In genomic region chr2:26754972-26755670, GRCh38 we compare ENCODE assay signal across 18 cellular contexts. TPM values are rescaled to one million over a fixed set of nuclear protein-coding genes. Genes with fewer than 3 reads are reported as not detected.
DNase-seq lines count a peak whose midpoint lies in the region; ATAC-seq and TF ChIP-seq lines count a peak whose summit lies in the region.
"Had no signal": no experiment of that assay in that cellular context is flagged by ENCODE, and none has a peak within 500 bp of the region (broad histone marks: within the 10 kb centered on the region; RNA-seq: fewer than 3 reads in every experiment).

No MANE protein-coding gene starts in this region.

- no peak overlapping the region for H3K27ac Mint-ChIP-seq in memory B cell
- H3K27ac Mint-ChIP-seq: IgD-negative memory B cell had no signal

- peak overlapping the region; percentile 73 for H3K27ac ChIP-seq in HUES48 (ENCODE audit: low read depth, low read length)
- H3K27ac ChIP-seq in aorta (ENCODE audit: low read depth in 1 of 2, low read length in 2 of 2), result no peak overlapping the region
- H3K27ac ChIP-seq: C4-2B, heart left ventricle had no signal

- intact Hi-C loops in aorta (cut with DNase I), result no loop called here

- TF ChIP-seq CTCF in GM10248 (IDR thresholded peaks at IDR 0.05; ENCODE audit: control extremely low read depth, extremely low read depth, low read depth, missing control alignments), result no peak

- 76 to 81% methylated on average over 4 of the region's 4 CpGs for WGBS in aorta, 2 donors

- H3K36me3 Mint-ChIP-seq in memory B cell, result peaks cover 2% of the 10 kb centered on the region
- H3K36me3 Mint-ChIP-seq: activated naive CD4-positive, alpha-beta T cell treated with anti-CD3 and anti-CD28 coated beads, Interleukin-2, amount 50 U/mL, for 72 hours; IgD-negative memory B cell had no signal

- DNase-seq in COR-L47 (lab: John Stamatoyannopoulos, UW) (peak; percentile 49), SK-N-DZ (ENCODE audit: low spot score) (peak; percentile 40), memory B cell (ENCODE audit: low spot score in 2 of 2) (no peak), aorta (no peak), GM10248 (ENCODE audit: extremely low spot score) (no peak)
- DNase-seq: central memory CD4-positive, alpha-beta T cell; heart left ventricle; left colon; NCI-H2227 treated with DMSO at 0.1 percent for 48 hours; right cardiac atrium; stimulated activated CD4-positive, alpha-beta T cell treated with anti-CD3 and anti-CD28 coated beads, Interleukin-4, amount 100 ng/mL, for 1 hour; stimulated activated naive CD4-positive, alpha-beta T cell treated with Interleukin-2 at 50 U/mL for 16 hours had no signal

- H3K36me3 ChIP-seq in HUES48 (ENCODE audit: control insufficient read depth, insufficient read depth, low read length) (no peaks in the 10 kb centered on the region), aorta (ENCODE audit: control insufficient read depth in 1 of 2, insufficient read depth in 2 of 2, low read length in 1 of 2) (no peaks in the 10 kb centered on the region)
- H3K36me3 ChIP-seq: heart left ventricle had no signal

- H3K9me3 Mint-ChIP-seq in memory B cell, result no peaks in the 10 kb centered on the region
- H3K9me3 Mint-ChIP-seq: activated naive CD4-positive, alpha-beta T cell treated with anti-CD3 and anti-CD28 coated beads, Interleukin-2, amount 50 U/mL, for 72 hours; IgD-negative memory B cell had no signal

- H3K27me3 Mint-ChIP-seq in memory B cell, result peaks cover 3% of the 10 kb centered on the region
- H3K27me3 Mint-ChIP-seq: IgD-negative memory B cell had no signal

- H3K27me3 ChIP-seq in HUES48 (ENCODE audit: control insufficient read depth, insufficient read depth, low read length) (peaks cover 12% of the 10 kb centered on the region), aorta (ENCODE audit: control insufficient read depth in 1 of 2, insufficient read depth in 2 of 2, low read length in 1 of 2) (no peaks in the 10 kb centered on the region)
- H3K27me3 ChIP-seq: heart left ventricle had no signal

- H3K4me1 ChIP-seq in HUES48 (ENCODE audit: control insufficient read depth, insufficient read depth, low read length) (peaks cover 54% of the 10 kb centered on the region), aorta (ENCODE audit: control insufficient read depth in 1 of 2, insufficient read depth in 2 of 2, low read length in 2 of 2) (no peaks in the 10 kb centered on the region)

- ATAC-seq in memory B cell (ENCODE audit: low read depth) (peak; percentile 89), aorta (ENCODE audit: low FRiP score) (no peak), GM19455 (IDR thresholded peaks at IDR 0.05; ENCODE audit: unreplicated experiment) (no peak), HG03095 (IDR thresholded peaks at IDR 0.05; ENCODE audit: unreplicated experiment) (no peak)
- ATAC-seq: activated naive CD4-positive, alpha-beta T cell treated with anti-CD3 and anti-CD28 coated beads, Interleukin-2, amount 50 U/mL, for 72 hours; heart left ventricle; left colon; right cardiac atrium had no signal

- H3K9me3 ChIP-seq in HUES48 (ENCODE audit: control insufficient read depth, insufficient read depth, low read length), result peaks cover 5% of the 10 kb centered on the region; the same call in 1 of the 2 replicates
- no peaks in the 10 kb centered on the region for H3K9me3 ChIP-seq in aorta (ENCODE audit: control insufficient read depth, low read length)
- H3K9me3 ChIP-seq: heart left ventricle had no signal

- POLR2A ChIA-PET in GM10248 (lab: Yijun Ruan, JAX), result no interaction called here

- H3K4me3 ChIP-seq in HUES48 (ENCODE audit: low read depth, low read length), result no peak overlapping the region
- H3K4me3 ChIP-seq in aorta (ENCODE audit: low read length in 2 of 2), result no peak overlapping the region
- H3K4me3 ChIP-seq: heart left ventricle had no signal

- CTCF ChIA-PET in GM10248 (lab: Yijun Ruan, JAX), result interaction anchor here (2.0 to 4.8 kb wide), 2 partner anchors 8 to 149 kb away, joined by 6 to 42 read pairs; no protein-coding TSS in a partner anchor

- H3K4me3 Mint-ChIP-seq in memory B cell, result no peak overlapping the region
- H3K4me3 Mint-ChIP-seq: IgD-negative memory B cell had no signal

- peaks cover 10% of the 10 kb centered on the region for H3K4me1 Mint-ChIP-seq in memory B cell

- H3K9ac ChIP-seq in HUES48 (ENCODE audit: low read depth, low read length), result no peak overlapping the region

RNA-seq across cellular contexts. Expression of gene SLC35F6, which starts 9.0 kb away (rescaled TPM):
- 9.6 and 14.2 TPM in 2 replicates for polyA plus RNA-seq in SK-N-DZ (2014; cell fraction: cytosol; rRNA removed)
- polyA plus RNA-seq in SK-N-DZ (2014; cell fraction: nucleus; rRNA removed), result 5.0 and 5.2 TPM in 2 replicates
- total RNA-seq in aorta, result 10 to 100 TPM; 33.2 to 34.6 TPM
- polyA plus RNA-seq in aorta, result 1 to 10 TPM; 9.6 to 10.0 TPM

RNA-seq across cellular contexts. Expression of gene CENPA, which starts 30.7 kb away (rescaled TPM):
- 21.6 and 41.6 TPM in 2 replicates for polyA plus RNA-seq in SK-N-DZ (2014; cell fraction: cytosol; rRNA removed)
- 12.3 and 21.0 TPM in 2 replicates for polyA plus RNA-seq in SK-N-DZ (2014; cell fraction: nucleus; rRNA removed)
- 1 to 10 TPM in 1 of 2 donors, under 1 TPM in 1; 0.23 to 1.2 TPM for total RNA-seq in aorta
- polyA plus RNA-seq in aorta, result not detected
- polyA plus RNA-seq: IgD-negative memory B cell had no signal

Comparison
In these comparisons a context has a peak if more than half of its experiments do, and no peak if none do; other contexts are left out.
1. DNase-seq: peak in COR-L47 (single experiment) and SK-N-DZ (single experiment); none in memory B cell (0 of 2), aorta (0 of 2) and GM10248 (single experiment).